ENCODE assay signal across 9 cellular contexts in the genomic region with DNA sequence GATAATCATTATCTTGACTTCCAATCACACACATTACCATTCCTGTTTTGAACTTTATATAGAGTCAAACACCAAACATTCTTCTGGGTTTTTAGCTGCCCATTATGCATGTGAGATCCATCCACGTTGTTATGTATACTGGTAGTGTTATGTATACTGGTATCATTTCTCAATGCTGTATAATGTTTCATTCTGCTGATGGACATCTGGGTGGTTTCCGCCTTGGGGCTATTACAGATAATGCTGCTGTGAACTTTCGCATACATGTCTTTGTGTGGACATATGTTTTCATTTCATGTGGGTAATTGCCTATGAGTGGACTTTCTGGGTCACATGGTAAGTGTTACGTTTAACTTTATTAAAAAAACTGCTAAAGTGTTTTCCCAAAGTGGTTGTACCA.
"Had no signal": no experiment of that assay in that cellular context is flagged by ENCODE, and none has a peak within 500 bp of the region (broad histone marks: within the 10 kb centered on the region; RNA-seq: fewer than 3 reads in every experiment).

No MANE protein-coding gene starts in this region.

- H3K27ac Mint-ChIP-seq: GM23338, HFFc6 had no signal

- H3K4me2 ChIP-seq: GM23338 had no signal

- H3K27ac ChIP-seq: GM23248 had no signal

- H3K4me3 ChIP-seq: GM23248, GM23338, HAP-1 had no signal

- H3K9me3 ChIP-seq: HAP-1 had no signal

- H3K4me3 Mint-ChIP-seq: GM23338, H9, HFFc6 had no signal

- DNase-seq: GM23248, GOT3, H7, H9, HCEC 1CT, HFFc6 had no signal

- H3K9me3 Mint-ChIP-seq: GM23338, H9, HFFc6 had no signal

- H3K36me3 ChIP-seq: HAP-1 had no signal

- H3K9ac ChIP-seq: GM23248 had no signal

- ATAC-seq: GM23338, HCT116 had no signal

- H2AFZ ChIP-seq: GM23248, GM23338 had no signal
